ENCODE assay signal across 8 cellular contexts in genomic region chr12:64083285-64084210, GRCh38.
DNase-seq lines count a peak whose midpoint lies in the region; ATAC-seq and TF ChIP-seq lines count a peak whose summit lies in the region.
"Had no signal": no experiment of that assay in that cellular context is flagged by ENCODE, and none has a peak within 500 bp of the region (broad histone marks: within the 10 kb centered on the region; RNA-seq: fewer than 3 reads in every experiment).

No MANE protein-coding gene starts in this region.

- in situ Hi-C loops in brain microvascular endothelial cell (cut with HindIII; ENCODE audit: low pct_ligation_motif_present, low sequenced_read_pairs): no loop called here

- H3K27ac ChIP-seq in brain microvascular endothelial cell: no peak overlapping the region

- no peaks in the 10 kb centered on the region for H3K27me3 Mint-ChIP-seq in type B pancreatic cell
- peaks cover 2% of the 10 kb centered on the region for H3K27me3 Mint-ChIP-seq in activated naive CD4-positive, alpha-beta T cell treated with anti-CD3 and anti-CD28 coated beads for 36 hours (ENCODE audit: low read depth)

- peak overlapping the region; percentile 1 for H3K4me3 Mint-ChIP-seq in type B pancreatic cell
- no peak overlapping the region for H3K4me3 Mint-ChIP-seq in activated naive CD4-positive, alpha-beta T cell treated with anti-CD3 and anti-CD28 coated beads for 36 hours

- ATAC-seq in left lobe of liver (peak; percentile 97), GM21423 (IDR thresholded peaks at IDR 0.05; ENCODE audit: unreplicated experiment) (no peak)
- ATAC-seq: activated naive CD4-positive, alpha-beta T cell treated with anti-CD3 and anti-CD28 coated beads, Interleukin-2, amount 50 U/mL, for 72 hours had no signal

- TF ChIP-seq CTCF in brain microvascular endothelial cell (IDR thresholded peaks at IDR 0.05; ENCODE audit: low read depth, low read length, missing control alignments) (no peak), type B pancreatic cell (conservative IDR thresholded peaks at IDR 0.05) (no peak)

- CTCF ChIA-PET in activated naive CD4-positive, alpha-beta T cell treated with anti-CD3 and anti-CD28 coated beads for 36 hours (lab: Charles Lee): interaction anchor here (0.8 kb wide), 1 partner anchor 30 kb away, joined by 3 read pairs; no protein-coding TSS in a partner anchor

- DNase-seq in M059J (ENCODE audit: low read depth): peak; percentile 84
- peak; percentile 60 for DNase-seq in brain microvascular endothelial cell
- peak; percentile 79 for DNase-seq in left lobe of liver (ENCODE audit: low spot score)
- DNase-seq in type B pancreatic cell (ENCODE audit: extremely low spot score, unreplicated experiment): no peak
- DNase-seq in effector CD4-positive, alpha-beta T cell: no peak
- no peak for DNase-seq in activated naive CD4-positive, alpha-beta T cell treated with anti-CD3 and anti-CD28 coated beads for 36 hours

- H3K36me3 ChIP-seq in brain microvascular endothelial cell (replicated peaks): peaks cover 5% of the 10 kb centered on the region

- H3K9me3 Mint-ChIP-seq in type B pancreatic cell: peaks cover 6% of the 10 kb centered on the region
- no peaks in the 10 kb centered on the region for H3K9me3 Mint-ChIP-seq in activated naive CD4-positive, alpha-beta T cell treated with anti-CD3 and anti-CD28 coated beads for 36 hours
- H3K9me3 Mint-ChIP-seq: activated naive CD4-positive, alpha-beta T cell treated with anti-CD3 and anti-CD28 coated beads, Interleukin-2, amount 50 U/mL, for 72 hours had no signal

- peaks cover 16% of the 10 kb centered on the region for H3K36me3 Mint-ChIP-seq in type B pancreatic cell
- H3K36me3 Mint-ChIP-seq in activated naive CD4-positive, alpha-beta T cell treated with anti-CD3 and anti-CD28 coated beads for 36 hours (ENCODE audit: low read depth): no peaks in the 10 kb centered on the region
- H3K36me3 Mint-ChIP-seq: activated naive CD4-positive, alpha-beta T cell treated with anti-CD3 and anti-CD28 coated beads, Interleukin-2, amount 50 U/mL, for 72 hours had no signal

- intact Hi-C loops in activated naive CD4-positive, alpha-beta T cell treated with anti-CD3 and anti-CD28 coated beads for 36 hours (cut with micrococcal nuclease): no loop called here

- H3K4me1 Mint-ChIP-seq in type B pancreatic cell (ENCODE audit: unreplicated experiment): peaks cover 40% of the 10 kb centered on the region
- H3K4me1 Mint-ChIP-seq in activated naive CD4-positive, alpha-beta T cell treated with anti-CD3 and anti-CD28 coated beads for 36 hours (ENCODE audit: low read depth): no peaks in the 10 kb centered on the region

- no peak overlapping the region for H3K4me3 ChIP-seq in brain microvascular endothelial cell (ENCODE audit: low read depth, low read length)

- H3K27me3 ChIP-seq in brain microvascular endothelial cell (replicated peaks): no peaks in the 10 kb centered on the region

- peak overlapping the region; percentile 37 for H3K27ac Mint-ChIP-seq in type B pancreatic cell
- no peak overlapping the region for H3K27ac Mint-ChIP-seq in activated naive CD4-positive, alpha-beta T cell treated with anti-CD3 and anti-CD28 coated beads for 36 hours
- H3K27ac Mint-ChIP-seq: activated naive CD4-positive, alpha-beta T cell treated with anti-CD3 and anti-CD28 coated beads, Interleukin-2, amount 50 U/mL, for 72 hours had no signal

Comparison
In these comparisons a context has a peak if more than half of its experiments do, and no peak if none do; other contexts are left out.
1. DNase-seq: peak in M059J (single experiment), brain microvascular endothelial cell (single experiment) and left lobe of liver (single experiment); none in type B pancreatic cell (single experiment), effector CD4-positive, alpha-beta T cell (single experiment) and activated naive CD4-positive, alpha-beta T cell treated with anti-CD3 and anti-CD28 coated beads for 36 hours (single experiment).